24 cellular contexts compared by ENCODE assay signal in the genomic region with DNA sequence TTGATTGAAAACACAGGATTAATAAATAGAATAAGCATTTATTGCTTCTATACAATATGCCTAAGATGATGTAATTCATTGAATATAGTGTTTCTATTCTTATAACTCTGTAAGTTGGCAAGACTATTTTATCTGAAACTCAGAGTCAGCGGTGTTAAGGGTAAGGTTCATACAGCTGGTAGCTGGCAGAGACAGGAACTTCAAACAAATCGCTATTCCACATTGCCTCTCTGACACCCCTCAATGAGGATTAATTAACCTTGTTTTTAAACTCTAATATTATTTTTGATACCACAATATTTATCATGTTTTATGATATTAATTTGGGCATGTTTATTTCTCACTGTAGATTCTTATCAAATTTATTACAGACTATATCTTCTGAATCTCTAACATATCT.
"Had no signal": no experiment of that assay in that cellular context is flagged by ENCODE, and none has a peak within 500 bp of the region (broad histone marks: within the 10 kb centered on the region; RNA-seq: fewer than 3 reads in every experiment).

No MANE protein-coding gene starts in this region.

- DNase-seq: colonic mucosa; cortex of kidney; dermis blood vessel endothelial cell; dorsolateral prefrontal cortex; effector CD4-positive, alpha-beta T cell; effector CD8-positive, alpha-beta T cell; effector memory CD4-positive, alpha-beta T cell; effector memory CD8-positive, alpha-beta T cell; endodermal cell; erythroblast; esophagus squamous epithelium; foreskin fibroblast; foreskin keratinocyte; foreskin melanocyte; gastrocnemius medialis; glutamatergic neuron; head of caudate nucleus; heart left ventricle; heart right ventricle had no signal

- H3K9me3 ChIP-seq: colonic mucosa, esophagus muscularis mucosa, esophagus squamous epithelium, gastrocnemius medialis, gastroesophageal sphincter, heart left ventricle, heart right ventricle had no signal

- H3K27me3 ChIP-seq: colonic mucosa, dorsolateral prefrontal cortex, esophagus muscularis mucosa, esophagus squamous epithelium, foreskin keratinocyte, gastrocnemius medialis, gastroesophageal sphincter, heart left ventricle, heart right ventricle, hepatocyte had no signal

- H3K4me1 ChIP-seq: colonic mucosa, esophagus muscularis mucosa, esophagus squamous epithelium, foreskin keratinocyte, gastrocnemius medialis, gastroesophageal sphincter, heart left ventricle, heart right ventricle had no signal

- H3K36me3 ChIP-seq: colonic mucosa, esophagus muscularis mucosa, esophagus squamous epithelium, gastrocnemius medialis, gastroesophageal sphincter, heart left ventricle, heart right ventricle had no signal

- H3K27ac ChIP-seq: colonic mucosa, coronary artery, dorsolateral prefrontal cortex, epithelial cell of prostate, esophagus muscularis mucosa, esophagus squamous epithelium, foreskin keratinocyte, gastrocnemius medialis, gastroesophageal sphincter, heart left ventricle, heart right ventricle, hepatocyte had no signal

- H3K4me3 ChIP-seq: colonic mucosa, coronary artery, dorsolateral prefrontal cortex, esophagus muscularis mucosa, esophagus squamous epithelium, gastrocnemius medialis, gastroesophageal sphincter, heart left ventricle, heart right ventricle, hepatocyte had no signal

- H2AFZ ChIP-seq: hepatocyte had no signal

- H3K79me2 ChIP-seq: hepatocyte had no signal

- H3K4me2 ChIP-seq: hepatocyte had no signal
